In genomic region chr11:109911488-109911887, GRCh38 we compare ENCODE assay signal across 22 cellular contexts.
DNase-seq lines count a peak whose midpoint lies in the region; ATAC-seq and TF ChIP-seq lines count a peak whose summit lies in the region.
"Had no signal": no experiment of that assay in that cellular context is flagged by ENCODE, and none has a peak within 500 bp of the region (broad histone marks: within the 10 kb centered on the region; RNA-seq: fewer than 3 reads in every experiment).

No MANE protein-coding gene starts in this region.

- H3K4me1 ChIP-seq in smooth muscle cell (ENCODE audit: low read depth) = no peaks in the 10 kb centered on the region
- H3K4me1 ChIP-seq: breast epithelium, colonic mucosa, HAP-1, prostate gland had no signal

- H3K9ac ChIP-seq in smooth muscle cell (ENCODE audit: low read depth) = no peak overlapping the region

- H3F3A ChIP-seq in smooth muscle cell (ENCODE audit: low read depth) = no peaks in the 10 kb centered on the region

- WGBS in smooth muscle cell (ENCODE audit: low lambda C conversion rate) = 67% methylated on average over 2 of the region's 2 CpGs

- ATAC-seq in GM18909 (IDR thresholded peaks at IDR 0.05; ENCODE audit: poor library complexity, unreplicated experiment) = peak; percentile 59
- ATAC-seq in HG03103 (IDR thresholded peaks at IDR 0.05; ENCODE audit: low read depth, unreplicated experiment) = peak; percentile 59
- ATAC-seq: CD8-positive, alpha-beta T cell; stimulated activated memory B cell treated with anti-CD40 and anti-IgM and Interleukin-4, amounts not matched to agents 10 μg/mL and 1 μg/mL and 100 μg/mL, for 72 hours had no signal

- H4K20me1 ChIP-seq in smooth muscle cell (ENCODE audit: low read depth) = no peaks in the 10 kb centered on the region

- H2AFZ ChIP-seq in smooth muscle cell (ENCODE audit: low read depth) = no peak overlapping the region

- H3K9me3 ChIP-seq in smooth muscle cell (replicated peaks; ENCODE audit: low read depth) = no peaks in the 10 kb centered on the region
- H3K9me3 ChIP-seq: adrenal gland, breast epithelium, colonic mucosa, HAP-1, prostate gland had no signal

- no peaks in the 10 kb centered on the region for H3K36me3 ChIP-seq in smooth muscle cell (ENCODE audit: low read depth)
- H3K36me3 ChIP-seq: adrenal gland, breast epithelium, colonic mucosa, HAP-1, prostate gland had no signal

- TF ChIP-seq CTCF in smooth muscle cell (IDR thresholded peaks at IDR 0.05; ENCODE audit: borderline replicate concordance, insufficient read depth, poor library complexity, severe bottlenecking) = no peak

- no peak overlapping the region for H3K4me3 ChIP-seq in smooth muscle cell
- H3K4me3 ChIP-seq: adrenal gland, breast epithelium, colonic mucosa, HAP-1, prostate gland had no signal

- peak; percentile 15 for DNase-seq in NOMO-1 treated with dmso at 0.1 percent for 144 hours (lab: John Stamatoyannopoulos, UW; ENCODE audit: unreplicated experiment)
- DNase-seq in islet precursor cell = no peak
- DNase-seq in COR-L47 (lab: John Stamatoyannopoulos, UW) = no peak
- DNase-seq in NCI-H1930 (lab: John Stamatoyannopoulos, UW) = no peak
- DNase-seq in smooth muscle cell (lab: John Stamatoyannopoulos, UW; ENCODE audit: unreplicated experiment) = no peak
- DNase-seq: activated T-cell treated with anti-CD3 and anti-CD28 coated beads, Interleukin-2, amount 50 U/mL, for 1 hour; adrenal gland; CD8-positive, alpha-beta T cell; colonic mucosa; DMS53; GDM1; NCI-H1694; NCI-H69; SHP77; stimulated activated CD4-positive, alpha-beta T cell treated with anti-CD3 and anti-CD28 coated beads, Interleukin-1b, Interleukin-23, amount 100 ng/mL, for 48 hours; SW 1271 had no signal

- no peaks in the 10 kb centered on the region for H3K79me2 ChIP-seq in smooth muscle cell (ENCODE audit: low read depth)

- H3K27me3 ChIP-seq in smooth muscle cell (ENCODE audit: low read depth) = no peaks in the 10 kb centered on the region
- H3K27me3 ChIP-seq: adrenal gland, breast epithelium, colonic mucosa had no signal

- no peak overlapping the region for H3K27ac ChIP-seq in smooth muscle cell (ENCODE audit: low read depth)
- H3K27ac ChIP-seq: adrenal gland, breast epithelium, colonic mucosa, prostate gland had no signal

- no peak overlapping the region for H3K4me2 ChIP-seq in smooth muscle cell
